In genomic region chr14:104001003-104001402, GRCh38 we compare ENCODE assay signal across 13 cellular contexts. TPM values are rescaled to one million over a fixed set of nuclear protein-coding genes. Genes with fewer than 3 reads are reported as not detected.
DNase-seq lines count a peak whose midpoint lies in the region; ATAC-seq and TF ChIP-seq lines count a peak whose summit lies in the region.
"Had no signal": no experiment of that assay in that cellular context is flagged by ENCODE, and none has a peak within 500 bp of the region (broad histone marks: within the 10 kb centered on the region; RNA-seq: fewer than 3 reads in every experiment).

No MANE protein-coding gene starts in this region.

- no peaks in the 10 kb centered on the region for H3F3A ChIP-seq in MM.1S (ENCODE audit: insufficient read depth, low read length)

- ATAC-seq in natural killer cell (peak; percentile 53 to 78 (median 55)), sciatic nerve (no peak)

- H3K9me2 ChIP-seq in MM.1S (replicated peaks; ENCODE audit: insufficient read depth, low read length) = no peaks in the 10 kb centered on the region

- H3K4me1 Mint-ChIP-seq in natural killer cell = no peaks in the 10 kb centered on the region
- H3K4me1 Mint-ChIP-seq: activated B cell treated with CpG ODN at 0.5 μM for 24 hours had no signal

- no peaks in the 10 kb centered on the region for H3K4me1 ChIP-seq in MM.1S (ENCODE audit: low read length)

- H3K27ac Mint-ChIP-seq in natural killer cell = no peak overlapping the region
- H3K27ac Mint-ChIP-seq: activated B cell treated with CpG ODN at 0.5 μM for 24 hours; stimulated activated naive CD8-positive, alpha-beta T cell treated with anti-CD3 and anti-CD28 coated beads, Interleukin-15, Interleukin-2, amounts not matched to agents 100 ng/mL and 50 ng/mL, for 24 hours had no signal

- no peak overlapping the region for H3K27ac ChIP-seq in MM.1S (ENCODE audit: low read length)

- TF ChIP-seq CTCF in MM.1S (IDR thresholded peaks at IDR 0.05; ENCODE audit: low read length) (0 out of 2 replicates have a peak, but pooled peaks have one; percentile 6), natural killer cell (IDR thresholded peaks at IDR 0.05) (peak; percentile 30)

- no peak overlapping the region for H3K4me3 ChIP-seq in MM.1S (ENCODE audit: low read length)

- H3K9me3 Mint-ChIP-seq in natural killer cell = no peaks in the 10 kb centered on the region
- H3K9me3 Mint-ChIP-seq: activated B cell treated with CpG ODN at 0.5 μM for 24 hours; stimulated activated naive CD8-positive, alpha-beta T cell treated with anti-CD3 and anti-CD28 coated beads, Interleukin-15, Interleukin-2, amounts not matched to agents 100 ng/mL and 50 ng/mL, for 24 hours had no signal

- H3K9ac ChIP-seq in MM.1S (ENCODE audit: low read length) = no peak overlapping the region

- no peak overlapping the region for H3K4me3 Mint-ChIP-seq in natural killer cell
- H3K4me3 Mint-ChIP-seq: activated B cell treated with CpG ODN at 0.5 μM for 24 hours; stimulated activated naive CD8-positive, alpha-beta T cell treated with anti-CD3 and anti-CD28 coated beads, Interleukin-15, Interleukin-2, amounts not matched to agents 100 ng/mL and 50 ng/mL, for 24 hours had no signal

- intact Hi-C loops in natural killer cell (cut with micrococcal nuclease) = loop anchor here (1.0 kb wide), 1 partner anchor 193 kb away; no protein-coding TSS in a partner anchor
- intact Hi-C loops in sciatic nerve (cut with DNase I) = no loop called here

- H4K20me1 ChIP-seq in MM.1S (ENCODE audit: insufficient read depth, low read length) = no peaks in the 10 kb centered on the region

- no peak overlapping the region for H3K4me2 ChIP-seq in MM.1S (ENCODE audit: low read depth, low read length)

- H3K36me3 ChIP-seq in MM.1S (replicated peaks; ENCODE audit: insufficient read depth, low read length) = no peaks in the 10 kb centered on the region

- DNase-seq in NCI-H82 (lab: John Stamatoyannopoulos, UW) (peak; percentile 30), NCI-H82 treated with DMSO at 0.1 percent for 48 hours (lab: John Stamatoyannopoulos, UW; ENCODE audit: unreplicated experiment) (no peak), MM.1S (no peak), astrocyte of the hippocampus (ENCODE audit: low read depth, low spot score) (peak; percentile 2), natural killer cell (peak; percentile 16), HCEC 1CT (no peak), sciatic nerve (ENCODE audit: low spot score) (no peak), COR-L47 (lab: John Stamatoyannopoulos, UW) (no peak)
- DNase-seq: activated B cell treated with CpG ODN at 0.5 μM for 24 hours, caudate nucleus, NCI-H1436 treated with DMSO at 0.1 percent for 48 hours, retina had no signal

- no peaks in the 10 kb centered on the region for H3K9me3 ChIP-seq in MM.1S (replicated peaks; ENCODE audit: insufficient read depth, low read length)

- H3K27me3 Mint-ChIP-seq in natural killer cell (ENCODE audit: low read depth in 2 of 2) = peaks cover 0 to 7% of the 10 kb centered on the region in 2 donors

- no peak overlapping the region for H2AFZ ChIP-seq in MM.1S (ENCODE audit: low read length)

- no peaks in the 10 kb centered on the region for H3K36me3 Mint-ChIP-seq in natural killer cell

- no peaks in the 10 kb centered on the region for H3K27me3 ChIP-seq in MM.1S (replicated peaks; ENCODE audit: insufficient read depth, low read length)

- no peaks in the 10 kb centered on the region for H3K79me2 ChIP-seq in MM.1S (ENCODE audit: low read length)

RNA-seq across cellular contexts. Expression of gene RD3L, which starts 58.7 kb away (rescaled TPM):
- total RNA-seq in natural killer cell = not detected
- not detected for total RNA-seq in sciatic nerve
- total RNA-seq: activated B cell treated with CpG ODN at 0.5 μM for 24 hours had no signal

Comparison
In these comparisons a context has a peak if more than half of its experiments do, and no peak if none do; other contexts are left out.
1. DNase-seq: peak in NCI-H82 (single experiment), astrocyte of the hippocampus (single experiment) and natural killer cell (single experiment); none in NCI-H82 treated with DMSO at 0.1 percent for 48 hours (single experiment), MM.1S (single experiment), HCEC 1CT (single experiment), sciatic nerve (single experiment) and COR-L47 (single experiment).